In genomic region chr14:77025744-77026165, GRCh38 we compare ENCODE assay signal across 8 cellular contexts. TPM values are rescaled to one million over a fixed set of nuclear protein-coding genes. Genes with fewer than 3 reads are reported as not detected.
DNase-seq lines count a peak whose midpoint lies in the region; ATAC-seq, FAIRE-seq and TF ChIP-seq lines count a peak whose summit lies in the region.

No MANE protein-coding gene starts in this region.

- peak overlapping the region; percentile 84 for H3K4me3 Mint-ChIP-seq in natural killer cell treated with Interleukin-12 subunit alpha and Interleukin-12 subunit beta and Interleukin-15 and Interleukin-18, amount 100 ng/mL, for 72 hours

- DNase-seq in natural killer cell treated with Interleukin-12 subunit alpha and Interleukin-12 subunit beta and Interleukin-15 and Interleukin-18, amount 100 ng/mL, for 72 hours (ENCODE audit: low spot score), result no peak
- DNase-seq in NCI-H2196 (lab: John Stamatoyannopoulos, UW; ENCODE audit: unreplicated experiment), result no peak
- no peak for DNase-seq in urothelium cell line (ENCODE audit: low spot score)
- DNase-seq in cerebellum (ENCODE audit: low spot score), result no peak

- peaks cover 31 to 43% of the 10 kb centered on the region in 2 donors for H3K4me1 Mint-ChIP-seq in natural killer cell treated with Interleukin-12 subunit alpha and Interleukin-12 subunit beta and Interleukin-15 and Interleukin-18, amount 100 ng/mL, for 72 hours (ENCODE audit: low read depth in 2 of 2)

- no peaks in the 10 kb centered on the region for H3K27me3 Mint-ChIP-seq in natural killer cell treated with Interleukin-12 subunit alpha and Interleukin-12 subunit beta and Interleukin-15 and Interleukin-18, amount 100 ng/mL, for 72 hours

- H3K36me3 Mint-ChIP-seq in natural killer cell treated with Interleukin-12 subunit alpha and Interleukin-12 subunit beta and Interleukin-15 and Interleukin-18, amount 100 ng/mL, for 72 hours, result peaks cover 8% of the 10 kb centered on the region

- no peak for ATAC-seq in natural killer cell treated with Interleukin-12 subunit alpha and Interleukin-12 subunit beta and Interleukin-15 and Interleukin-18, amount 100 ng/mL, for 72 hours
- ATAC-seq in GM21723 (IDR thresholded peaks at IDR 0.05; ENCODE audit: unreplicated experiment), result no peak

- H3K9me3 ChIP-seq in BLaER1 (no peaks in the 10 kb centered on the region), Loucy (ENCODE audit: insufficient read depth, low read depth, low read length) (no peaks in the 10 kb centered on the region), ectodermal cell (ENCODE audit: control insufficient read depth, low read length) (no peaks in the 10 kb centered on the region)

- H3K27ac ChIP-seq in BLaER1 (no peak overlapping the region), ectodermal cell (ENCODE audit: insufficient read depth, low read depth, low read length, poor library complexity, severe bottlenecking) (no peak overlapping the region)

- peaks cover 15% of the 10 kb centered on the region for H3F3A ChIP-seq in Loucy (ENCODE audit: low read depth)

- H2AFZ ChIP-seq in Loucy (ENCODE audit: low read length), result no peak overlapping the region

- no peak overlapping the region for H3K27ac Mint-ChIP-seq in natural killer cell treated with Interleukin-12 subunit alpha and Interleukin-12 subunit beta and Interleukin-15 and Interleukin-18, amount 100 ng/mL, for 72 hours

- 1 to 2% methylated on average over 42 of the region's 42 CpGs for WGBS in ectodermal cell, 2 experiments

- H3K36me3 ChIP-seq in BLaER1 (peaks cover 12% of the 10 kb centered on the region), Loucy (ENCODE audit: insufficient read depth, low read length) (no peaks in the 10 kb centered on the region), ectodermal cell (ENCODE audit: control insufficient read depth, insufficient read depth, low read length) (no peaks in the 10 kb centered on the region)

- H4K20me1 ChIP-seq in BLaER1 (peaks cover 39% of the 10 kb centered on the region), Loucy (ENCODE audit: insufficient read depth, low read length, poor library complexity, severe bottlenecking) (peaks cover 33% of the 10 kb centered on the region)

- H3K4me3 ChIP-seq in BLaER1 (peak overlapping the region; percentile 78; the same call in 1 of the 2 replicates), Loucy (ENCODE audit: low read length, poor library complexity, severe bottlenecking) (peak overlapping the region; percentile 59), ectodermal cell (ENCODE audit: insufficient read depth, low read depth, low read length) (peak overlapping the region; percentile 71)

- no peaks in the 10 kb centered on the region for H3K27me3 ChIP-seq in BLaER1
- no peaks in the 10 kb centered on the region for H3K27me3 ChIP-seq in Loucy (ENCODE audit: insufficient read depth, low read length, poor library complexity, severe bottlenecking)
- H3K27me3 ChIP-seq in ectodermal cell (ENCODE audit: control insufficient read depth, insufficient read depth, low read length, poor library complexity, severe bottlenecking), result peaks cover 30% of the 10 kb centered on the region

- no peaks in the 10 kb centered on the region for H3K9me3 Mint-ChIP-seq in natural killer cell treated with Interleukin-12 subunit alpha and Interleukin-12 subunit beta and Interleukin-15 and Interleukin-18, amount 100 ng/mL, for 72 hours

- no peaks in the 10 kb centered on the region for H3K9me2 ChIP-seq in Loucy (replicated peaks; ENCODE audit: low read depth, low read length)

- H3K4me1 ChIP-seq in BLaER1 (peaks cover 76% of the 10 kb centered on the region), Loucy (ENCODE audit: insufficient read depth, low read length, poor library complexity, severe bottlenecking) (peaks cover 55% of the 10 kb centered on the region), ectodermal cell (ENCODE audit: control insufficient read depth, insufficient read depth, low read length) (peaks cover 52% of the 10 kb centered on the region)

- TF ChIP-seq CTCF in Loucy (conservative IDR thresholded peaks at IDR 0.05; ENCODE audit: low read length), result no peak

- no peak for FAIRE-seq in urothelium cell line (lab: Jason Lieb, UNC)

- peaks cover 46% of the 10 kb centered on the region for H3K79me2 ChIP-seq in Loucy (ENCODE audit: insufficient read depth, low read length)

- no peak overlapping the region for H3K9ac ChIP-seq in BLaER1
- no peak overlapping the region for H3K9ac ChIP-seq in Loucy (ENCODE audit: low read depth, low read length, poor library complexity, severe bottlenecking)

- peak overlapping the region; percentile 81 for H3K4me2 ChIP-seq in BLaER1
- peak overlapping the region; percentile 67 for H3K4me2 ChIP-seq in Loucy (ENCODE audit: low read depth, low read length, poor library complexity, severe bottlenecking)

RNA-seq across cellular contexts. Expression of gene IRF2BPL, which starts 2.8 kb away (rescaled TPM):
- 15.5 TPM for polyA plus RNA-seq in ectodermal cell (2013, experiment 1 of 4)
- 12.7 TPM for polyA plus RNA-seq in ectodermal cell (2013, experiment 2 of 4)
- 15.6 TPM for polyA plus RNA-seq in ectodermal cell (2013, experiment 3 of 4)
- polyA plus RNA-seq in ectodermal cell (2013, experiment 4 of 4), result 16.1 TPM
- 10 to 100 TPM; 18.0 to 28.9 TPM for total RNA-seq in natural killer cell treated with Interleukin-12 subunit alpha and Interleukin-12 subunit beta and Interleukin-15 and Interleukin-18, amount 100 ng/mL, for 72 hours
- 28.5 TPM for total RNA-seq in cerebellum
